Comparison of ENCODE assay signal across 27 cellular contexts in genomic region chr2:79453918-79454317, GRCh38. TPM values are rescaled to one million over a fixed set of nuclear protein-coding genes. Genes with fewer than 3 reads are reported as not detected.
DNase-seq lines count a peak whose midpoint lies in the region; ATAC-seq, FAIRE-seq and TF ChIP-seq lines count a peak whose summit lies in the region.
"Had no signal": no experiment of that assay in that cellular context is flagged by ENCODE, and none has a peak within 500 bp of the region (broad histone marks: within the 10 kb centered on the region; RNA-seq: fewer than 3 reads in every experiment).

No MANE protein-coding gene starts in this region.

- no peak overlapping the region for H3K9ac ChIP-seq in K562 (ENCODE audit: insufficient read depth in 1 of 2, low read depth in 2 of 2, low read length in 2 of 2)

- H3F3A ChIP-seq in GM23338 (replicated peaks; ENCODE audit: low read depth) = no peaks in the 10 kb centered on the region

- H3K27ac Mint-ChIP-seq in GM23338 = no peak overlapping the region
- H3K27ac Mint-ChIP-seq: CD4-positive, CD25-positive, alpha-beta regulatory T cell; H9; progenitor cell of endocrine pancreas; stimulated activated effector memory CD8-positive, alpha-beta T cell treated with anti-CD3 and anti-CD28 coated beads, Interleukin-12 subunit alpha, Interleukin-12 subunit beta, amount 100 ng/mL, for 72 hours had no signal

- H3K9me3 ChIP-seq in K562 (replicated peaks; ENCODE audit: control insufficient read depth, insufficient read depth, low read depth, low read length) = no peaks in the 10 kb centered on the region
- H3K9me3 ChIP-seq: gastroesophageal sphincter, left ventricle myocardium inferior, MG63 had no signal

- H3K27me3 Mint-ChIP-seq in GM23338 (ENCODE audit: insufficient read depth, low read depth, poor library complexity) = no peaks in the 10 kb centered on the region
- H3K27me3 Mint-ChIP-seq: CD4-positive, CD25-positive, alpha-beta regulatory T cell; central memory CD8-positive, alpha-beta T cell; progenitor cell of endocrine pancreas had no signal

- no peak for TF ChIP-seq POLR2A in K562 (conservative IDR thresholded peaks at IDR 0.05)

- TF ChIP-seq EP300 in K562 (IDR thresholded peaks at IDR 0.05; ENCODE audit: low read length) = no peak

- CTCF ChIA-PET in K562 (lab: Yijun Ruan, JAX; ENCODE audit: low intra/inter-chr PET ratio) (no interaction called here), GM10248 (lab: Yijun Ruan, JAX) (interaction anchor here (0.9 kb wide), 1 partner anchor 30 kb away, joined by 3 read pairs; no protein-coding TSS in a partner anchor)

- H3K36me3 ChIP-seq in GM23338 (ENCODE audit: insufficient read depth) = no peaks in the 10 kb centered on the region
- no peaks in the 10 kb centered on the region for H3K36me3 ChIP-seq in K562 (ENCODE audit: control insufficient read depth, insufficient read depth, low read length)
- H3K36me3 ChIP-seq: gastroesophageal sphincter, left ventricle myocardium inferior, MG63, WERI-Rb-1 had no signal

- WGBS in K562 (ENCODE audit: insufficient coverage, low coverage, missing lambda C conversion rate) = 3% methylated on average over 3 of the region's 3 CpGs

- H3K4me1 Mint-ChIP-seq in GM23338 = peaks cover 16% of the 10 kb centered on the region
- H3K4me1 Mint-ChIP-seq: CD4-positive, CD25-positive, alpha-beta regulatory T cell; central memory CD8-positive, alpha-beta T cell; neural crest cell; stimulated activated effector memory CD8-positive, alpha-beta T cell treated with anti-CD3 and anti-CD28 coated beads, Interleukin-12 subunit alpha, Interleukin-12 subunit beta, amount 100 ng/mL, for 72 hours had no signal

- POLR2A ChIA-PET in K562 (lab: Yijun Ruan, JAX) = interaction anchor here (0.6 kb wide), 1 partner anchor 250 kb away, joined by 3 read pairs; no protein-coding TSS in a partner anchor
- POLR2A ChIA-PET in GM10248 (lab: Yijun Ruan, JAX) = no interaction called here

- H3K27me3 ChIP-seq in GM23338 (ENCODE audit: insufficient read depth) (no peaks in the 10 kb centered on the region), K562 (ENCODE audit: control insufficient read depth in 2 of 2, insufficient read depth in 2 of 2, low read length in 2 of 2) (no peaks in the 10 kb centered on the region)
- H3K27me3 ChIP-seq: gastroesophageal sphincter, MG63 had no signal

- H3K9me1 ChIP-seq in K562 (ENCODE audit: control insufficient read depth, insufficient read depth, low read length) = no peaks in the 10 kb centered on the region

- no TSS peak for BruUV-seq in K562 (replicated peaks; lab: Mats Ljungman, UMichigan)

- ATAC-seq in GM23338 (peak; percentile 35; the same call in 1 of the 3 replicates), K562 (no peak), GM18498 (IDR thresholded peaks at IDR 0.05; ENCODE audit: unreplicated experiment) (no peak), HG02852 (IDR thresholded peaks at IDR 0.05; ENCODE audit: unreplicated experiment) (no peak)
- ATAC-seq: gastroesophageal sphincter; stimulated activated effector memory CD8-positive, alpha-beta T cell treated with anti-CD3 and anti-CD28 coated beads, Interleukin-12 subunit alpha, Interleukin-12 subunit beta, amount 100 ng/mL, for 72 hours had no signal

- no peak for FAIRE-seq in K562 (lab: Jason Lieb, UNC)
- FAIRE-seq: GM12892 had no signal

- H3K4me3 Mint-ChIP-seq in GM23338 = no peak overlapping the region
- H3K4me3 Mint-ChIP-seq: CD4-positive, CD25-positive, alpha-beta regulatory T cell; central memory CD8-positive, alpha-beta T cell; H9; neural crest cell; stimulated activated effector memory CD8-positive, alpha-beta T cell treated with anti-CD3 and anti-CD28 coated beads, Interleukin-12 subunit alpha, Interleukin-12 subunit beta, amount 100 ng/mL, for 72 hours had no signal

- no peak overlapping the region for H3K4me3 ChIP-seq in GM23338
- no peak overlapping the region for H3K4me3 ChIP-seq in K562
- H3K4me3 ChIP-seq: gastroesophageal sphincter, left ventricle myocardium inferior, MG63 had no signal

- H2AFZ ChIP-seq in GM23338 (no peak overlapping the region), K562 (ENCODE audit: low read depth, low read length) (no peak overlapping the region)

- 0 out of 2 replicates have a peak, but pooled peaks cover 2% of the 10 kb centered on the region for H3K9me2 ChIP-seq in GM23338 (ENCODE audit: insufficient read depth)

- no peaks in the 10 kb centered on the region for H4K20me1 ChIP-seq in GM23338 (replicated peaks; ENCODE audit: insufficient read depth)
- H4K20me1 ChIP-seq in K562 (replicated peaks; ENCODE audit: control insufficient read depth, insufficient read depth, low read length) = no peaks in the 10 kb centered on the region

- no peaks in the 10 kb centered on the region for H3K79me2 ChIP-seq in GM23338 (replicated peaks; ENCODE audit: insufficient read depth)
- H3K79me2 ChIP-seq in K562 (ENCODE audit: control insufficient read depth, insufficient read depth, low read length) = no peaks in the 10 kb centered on the region

- H3K4me2 ChIP-seq in GM23338 (no peak overlapping the region), K562 (ENCODE audit: insufficient read depth, low read length) (no peak overlapping the region)

- no peak for TF ChIP-seq CTCF in GM23338 (conservative IDR thresholded peaks at IDR 0.05; ENCODE audit: low read depth in 2 of 2)
- TF ChIP-seq CTCF in K562 (IDR thresholded peaks at IDR 0.05 in 2 of 3, conservative IDR thresholded peaks at IDR 0.05 in 1 of 3; ENCODE audit: insufficient read depth in 2 of 3, low read depth in 1 of 3, low read length in 3 of 3) = no peak
- TF ChIP-seq CTCF in GM10248 (IDR thresholded peaks at IDR 0.05; ENCODE audit: control extremely low read depth, extremely low read depth, low read depth, missing control alignments) = no peak

- H3K4me1 ChIP-seq in GM23338 (ENCODE audit: insufficient read depth) (peaks cover 10% of the 10 kb centered on the region), K562 (replicated peaks in 1 of 2; ENCODE audit: control insufficient read depth in 2 of 2, insufficient read depth in 2 of 2, low read length in 2 of 2) (no peaks in the 10 kb centered on the region)
- H3K4me1 ChIP-seq: gastroesophageal sphincter, left ventricle myocardium inferior had no signal

- in situ Hi-C loops in K562 (cut with MboI) = no loop called here

- intact Hi-C loops in K562 (cut with micrococcal nuclease) = no loop called here

- no peaks in the 10 kb centered on the region for H3K9me3 Mint-ChIP-seq in GM23338
- H3K9me3 Mint-ChIP-seq: H9, neural crest cell had no signal

- peak; percentile 74 for DNase-seq in GM23338 (ENCODE audit: low spot score)
- peak; percentile 1 for DNase-seq in M059J (ENCODE audit: low read depth)
- peak in 1 of 4 experiments; percentile 2 for DNase-seq in K562 (ENCODE audit: extremely low read depth in 1 of 4, low spot score in 3 of 4)
- DNase-seq in left kidney (ENCODE audit: low read depth, low spot score) = peak; percentile 76
- no peak for DNase-seq in cerebellar nuclear complex (lab: John Stamatoyannopoulos, UW)
- no peak for DNase-seq in GM10248 (ENCODE audit: extremely low spot score)
- DNase-seq: activated CD4-positive, alpha-beta T cell treated with anti-CD3 and anti-CD28 coated beads, Interleukin-2, amount 50 U/mL, for 48 hours; activated gamma-delta T cell treated with Interleukin-2 at 50 U/mL for 16 hours; CD4-positive, CD25-positive, alpha-beta regulatory T cell; DMS153; H9; left ventricle myocardium inferior; MG63; NCI-H1436; NCI-H2171; NCI-H526 treated with DMSO at 0.1 percent for 48 hours; SHP77 treated with DMSO at 0.1 percent for 48 hours; T-helper 2 cell; WERI-Rb-1 had no signal

- H3K27ac ChIP-seq in GM23338 (ENCODE audit: low read depth) (no peak overlapping the region), K562 (ENCODE audit: extremely low read depth, low read depth, low read length) (no peak overlapping the region)
- H3K27ac ChIP-seq: gastroesophageal sphincter, left ventricle myocardium inferior, WERI-Rb-1 had no signal

- TF ChIP-seq RAD21 in K562 (CRISPR knock-in tag; conservative IDR thresholded peaks at IDR 0.05 in 1 of 2, IDR thresholded peaks at IDR 0.05 in 1 of 2) = no peak

- H3K36me3 Mint-ChIP-seq in GM23338 (ENCODE audit: low read depth) = no peaks in the 10 kb centered on the region
- H3K36me3 Mint-ChIP-seq: CD4-positive, CD25-positive, alpha-beta regulatory T cell; stimulated activated effector memory CD8-positive, alpha-beta T cell treated with anti-CD3 and anti-CD28 coated beads, Interleukin-12 subunit alpha, Interleukin-12 subunit beta, amount 100 ng/mL, for 72 hours had no signal

TF ChIP-seq in K562, 482 proteins besides CTCF, POLR2A, EP300 and RAD21 (continues in another document):
- 0 out of 2 replicates have a peak, but pooled peaks have one; percentile 35 for TF ChIP-seq MIER1 (IDR thresholded peaks at IDR 0.05; ENCODE audit: low read depth)

RNA-seq across cellular contexts. Expression of gene CTNNA2, which starts 58.9 kb away (rescaled TPM):
- 11.3 and 15.6 TPM in 2 replicates for total RNA-seq in GM23338 (2014; rRNA removed; shearing (Covaris generic))
- 4.5 and 6.4 TPM in 2 replicates for polyA plus RNA-seq in GM23338 (2016; fragmentation: Nextera tagmentation; extraction: Ambion mirVana)
- total RNA-seq in M059J (2014; rRNA removed; shearing (Covaris generic)) = 0.02 TPM in 1 of 2 replicates, not detected in the other
- 0.93 TPM in 1 of 2 replicates, not detected in the other for total RNA-seq in K562 (2011; cell fraction: chromatin; rRNA removed; ENCODE audit: low replicate concordance)
- not detected in 2 replicates for total RNA-seq in K562 (2011; cell fraction: nucleolus; rRNA removed)
- not detected in 2 replicates for total RNA-seq in K562 (2011; cell fraction: nucleoplasm; rRNA removed)
- total RNA-seq in K562 (2014; rRNA removed) = 0.14 and 0.37 TPM in 2 replicates
- 0.11 and 0.16 TPM in 2 replicates for total RNA-seq in K562 (2014; rRNA removed; fragmentation: Illumina TruSeq; extraction: Trizol)
- 0.18 TPM in 1 of 2 replicates, not detected in the other for total RNA-seq in K562 (2015; rRNA removed; fragmentation: Illumina TruSeq; extraction: Trizol)
- total RNA-seq in K562 (2021) = 0.09 and 0.40 TPM in 2 replicates
- polyA plus RNA-seq in K562 (2011; rRNA removed) = 0.22 TPM in 1 of 2 replicates, not detected in the other
- 0.10 TPM in 1 of 2 replicates, not detected in the other for polyA plus RNA-seq in K562 (2011; cell fraction: cytosol; rRNA removed)
- polyA plus RNA-seq in K562 (2011; cell fraction: nucleus; rRNA removed) = not detected in 2 replicates
- 0.05 and 0.12 TPM in 2 replicates for polyA plus RNA-seq in K562 (2012)
- polyA plus RNA-seq in K562 (2014; fragmentation: Illumina TruSeq; extraction: Trizol) = 0.07 and 0.15 TPM in 2 replicates
- under 1 TPM; 0.03 to 0.15 TPM for polyA plus RNA-seq in K562 (2014; fragmentation: Nextera tagmentation; extraction: Ambion mirVana)
- polyA plus RNA-seq in K562 (2014; rRNA removed) = 0.04 TPM in 2 replicates
- 0.06 and 0.46 TPM in 2 replicates for polyA minus RNA-seq in K562 (2011; rRNA and poly(A)+ RNA removed)
- polyA minus RNA-seq in K562 (2011; cell fraction: cytosol; rRNA and poly(A)+ RNA removed) = not detected in 2 replicates
- not detected in 2 replicates for polyA minus RNA-seq in K562 (2011; cell fraction: nucleus; rRNA and poly(A)+ RNA removed)
- total RNA-seq: CD4-positive, CD25-positive, alpha-beta regulatory T cell; left ventricle myocardium inferior had no signal
- polyA plus RNA-seq: CD4-positive, CD25-positive, alpha-beta regulatory T cell had no signal

Comparison
In these comparisons a context has a peak if more than half of its experiments do, and no peak if none do; other contexts are left out.
1. DNase-seq: peak in GM23338 (single experiment), M059J (single experiment) and left kidney (single experiment); none in cerebellar nuclear complex (0 of 2) and GM10248 (single experiment).